ENCODE assay signal across 1 cellular context in genomic region chr10:59880976-59881510, GRCh38.
TF ChIP-seq lines count a peak whose summit lies in the region.

No MANE protein-coding gene starts in this region.

TF ChIP-seq in HepG2, 621 proteins besides CTCF, POLR2A, EP300 and RAD21 (continued from another document):
- TF ChIP-seq ZBTB14 (CRISPR knock-in tag; IDR thresholded peaks at IDR 0.05) (no peak), ZEB1 (IDR thresholded peaks at IDR 0.05; ENCODE audit: insufficient replicate concordance, low read depth) (no peak)
- TF ChIP-seq, protein P1, sequence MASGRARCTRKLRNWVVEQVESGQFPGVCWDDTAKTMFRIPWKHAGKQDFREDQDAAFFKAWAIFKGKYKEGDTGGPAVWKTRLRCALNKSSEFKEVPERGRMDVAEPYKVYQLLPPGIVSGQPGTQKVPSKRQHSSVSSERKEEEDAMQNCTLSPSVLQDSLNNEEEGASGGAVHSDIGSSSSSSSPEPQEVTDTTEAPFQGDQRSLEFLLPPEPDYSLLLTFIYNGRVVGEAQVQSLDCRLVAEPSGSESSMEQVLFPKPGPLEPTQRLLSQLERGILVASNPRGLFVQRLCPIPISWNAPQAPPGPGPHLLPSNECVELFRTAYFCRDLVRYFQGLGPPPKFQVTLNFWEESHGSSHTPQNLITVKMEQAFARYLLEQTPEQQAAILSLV (CRISPR knock-in tag; IDR thresholded peaks at IDR 0.05; ENCODE audit: borderline replicate concordance), result no peak
